Comparison of ENCODE assay signal across 21 cellular contexts in genomic region chr1:171161431-171161830, GRCh38. TPM values are rescaled to one million over a fixed set of nuclear protein-coding genes. Genes with fewer than 3 reads are reported as not detected.
"Had no signal": no experiment of that assay in that cellular context is flagged by ENCODE, and none has a peak within 500 bp of the region (broad histone marks: within the 10 kb centered on the region; RNA-seq: fewer than 3 reads in every experiment).

No MANE protein-coding gene starts in this region.

- H3K9me3 Mint-ChIP-seq: memory B cell; stimulated activated effector memory CD8-positive, alpha-beta T cell treated with anti-CD3 and anti-CD28 coated beads, Interleukin-12 subunit alpha, Interleukin-12 subunit beta, amount 100 ng/mL, for 72 hours had no signal

- H3K27ac ChIP-seq: adrenal gland, cardiac muscle cell, testis, VCaP had no signal

- H3K4me2 ChIP-seq: smooth muscle cell had no signal

- H3K36me3 ChIP-seq: adrenal gland, cardiac muscle cell, left lung, upper lobe of left lung had no signal

- H3K4me1 Mint-ChIP-seq: memory B cell; naive thymus-derived CD4-positive, alpha-beta T cell; stimulated activated effector memory CD8-positive, alpha-beta T cell treated with anti-CD3 and anti-CD28 coated beads, Interleukin-12 subunit alpha, Interleukin-12 subunit beta, amount 100 ng/mL, for 72 hours had no signal

- H3K4me3 Mint-ChIP-seq: memory B cell; naive thymus-derived CD4-positive, alpha-beta T cell; stimulated activated effector memory CD8-positive, alpha-beta T cell treated with anti-CD3 and anti-CD28 coated beads, Interleukin-12 subunit alpha, Interleukin-12 subunit beta, amount 100 ng/mL, for 72 hours had no signal

- H3K27ac Mint-ChIP-seq: activated naive CD4-positive, alpha-beta T cell treated with anti-CD3 and anti-CD28 coated beads, Interleukin-2, amount 50 U/mL, for 72 hours; memory B cell; naive thymus-derived CD4-positive, alpha-beta T cell; stimulated activated effector memory CD8-positive, alpha-beta T cell treated with anti-CD3 and anti-CD28 coated beads, Interleukin-12 subunit alpha, Interleukin-12 subunit beta, amount 100 ng/mL, for 72 hours had no signal

- ATAC-seq: activated naive CD4-positive, alpha-beta T cell treated with anti-CD3 and anti-CD28 coated beads, Interleukin-2, amount 50 U/mL, for 72 hours; naive thymus-derived CD4-positive, alpha-beta T cell; stimulated activated effector memory CD8-positive, alpha-beta T cell treated with anti-CD3 and anti-CD28 coated beads, Interleukin-12 subunit alpha, Interleukin-12 subunit beta, amount 100 ng/mL, for 72 hours had no signal

- FAIRE-seq: endothelial cell of umbilical vein, keratinocyte had no signal

- DNase-seq: activated CD4-positive, alpha-beta T cell treated with anti-CD3 and anti-CD28 coated beads, Interleukin-2, amount 50 U/mL, for 4 hours; activated gamma-delta T cell treated with Interleukin-2 at 50 U/mL for 16 hours; adrenal gland; dermis blood vessel endothelial cell; effector memory CD4-positive, alpha-beta T cell; foreskin melanocyte; glutamatergic neuron; left lung; naive thymus-derived CD4-positive, alpha-beta T cell; stimulated activated CD4-positive, alpha-beta T cell treated with anti-CD3 and anti-CD28 coated beads, Interleukin-4, amount 100 ng/mL, for 1 hour; T-helper 2 cell; testis; upper lobe of left lung had no signal

- H3K9me3 ChIP-seq: adrenal gland, left lung, testis, upper lobe of left lung had no signal

- H3K27me3 ChIP-seq: adrenal gland, cardiac muscle cell, left lung, testis, upper lobe of left lung had no signal

- H3K4me1 ChIP-seq: adrenal gland, left lung had no signal

- H3K36me3 Mint-ChIP-seq: activated naive CD4-positive, alpha-beta T cell treated with anti-CD3 and anti-CD28 coated beads, Interleukin-2, amount 50 U/mL, for 72 hours; memory B cell; naive thymus-derived CD4-positive, alpha-beta T cell; stimulated activated effector memory CD8-positive, alpha-beta T cell treated with anti-CD3 and anti-CD28 coated beads, Interleukin-12 subunit alpha, Interleukin-12 subunit beta, amount 100 ng/mL, for 72 hours had no signal

- H3K4me3 ChIP-seq: adrenal gland, cardiac muscle cell, left lung, smooth muscle cell, testis, upper lobe of left lung had no signal

RNA-seq across cellular contexts. Expression of gene FMO2, which starts 23.7 kb away (rescaled TPM):
- total RNA-seq: activated naive CD4-positive, alpha-beta T cell treated with anti-CD3 and anti-CD28 coated beads, Interleukin-2, amount 50 U/mL, for 72 hours; cardiac muscle cell; dermis blood vessel endothelial cell; endothelial cell of umbilical vein; naive thymus-derived CD4-positive, alpha-beta T cell; smooth muscle cell had no signal
